In genomic region chr12:122368361-122369073, GRCh38 we compare ENCODE assay signal across 9 cellular contexts. TPM values are rescaled to one million over a fixed set of nuclear protein-coding genes. Genes with fewer than 3 reads are reported as not detected.
DNase-seq lines count a peak whose midpoint lies in the region; TF ChIP-seq lines count a peak whose summit lies in the region.
"Had no signal": no experiment of that assay in that cellular context is flagged by ENCODE, and none has a peak within 500 bp of the region (broad histone marks: within the 10 kb centered on the region; RNA-seq: fewer than 3 reads in every experiment).

No MANE protein-coding gene starts in this region.

- DNase-seq in ELF-1 (ENCODE audit: low read depth, low spot score) (peak; percentile 37), NCI-H226 (peak; percentile 68), esophagus squamous epithelium (lab: John Stamatoyannopoulos, UW) (no peak), sigmoid colon (no peak), NCI-H526 (lab: John Stamatoyannopoulos, UW) (no peak), AML-193 (lab: John Stamatoyannopoulos, UW) (no peak), NOMO-1 treated with dmso at 0.1 percent for 144 hours (lab: John Stamatoyannopoulos, UW; ENCODE audit: unreplicated experiment) (no peak)
- no peak for DNase-seq in activated T-cell treated with anti-CD3 and anti-CD28 coated beads, Interleukin-2, amount 50 U/mL, for 1 hour
- DNase-seq: activated CD4-positive, CD25-positive, alpha-beta regulatory T cell treated with anti-CD3 and anti-CD28 coated beads, Interleukin-2, amount 50 U/mL, for 72 hours had no signal

- no peaks in the 10 kb centered on the region for H3K27me3 ChIP-seq in esophagus squamous epithelium
- no peaks in the 10 kb centered on the region for H3K27me3 ChIP-seq in sigmoid colon

- intact Hi-C loops in esophagus squamous epithelium (cut with DNase I) (no loop called here), sigmoid colon (cut with DNase I) (no loop called here)

- WGBS in esophagus squamous epithelium, 2 donors, result 60 to 73% methylated on average over 10 of the region's 10 CpGs
- WGBS in sigmoid colon, 2 donors, result 20 to 59% methylated on average over 10 of the region's 10 CpGs

- H3K9me3 ChIP-seq in esophagus squamous epithelium (no peaks in the 10 kb centered on the region), sigmoid colon (no peaks in the 10 kb centered on the region)

- H3K4me3 ChIP-seq in esophagus squamous epithelium (no peak overlapping the region), sigmoid colon (no peak overlapping the region)

- no peak for TF ChIP-seq CTCF in esophagus squamous epithelium (IDR thresholded peaks at IDR 0.05)
- no peak for TF ChIP-seq CTCF in sigmoid colon (IDR thresholded peaks at IDR 0.05)

- no peak for TF ChIP-seq POLR2A in esophagus squamous epithelium (IDR thresholded peaks at IDR 0.05)
- no peak for TF ChIP-seq POLR2A in sigmoid colon (IDR thresholded peaks at IDR 0.05)

- H3K4me1 ChIP-seq in esophagus squamous epithelium (peaks cover 0 to 39% (median 29%) of the 10 kb centered on the region in 3 donors), sigmoid colon (peaks cover 0 to 91% (median 72%) of the 10 kb centered on the region in 4 donors)

- H3K36me3 ChIP-seq in esophagus squamous epithelium, result peaks cover 0 to 65% (median 0%) of the 10 kb centered on the region in 3 donors
- peaks cover 0 to 22% (median 4%) of the 10 kb centered on the region in 4 donors for H3K36me3 ChIP-seq in sigmoid colon

- H3K27ac ChIP-seq in esophagus squamous epithelium (peak overlapping the region; percentile 21 to 75 (median 64)), sigmoid colon (peak overlapping the region; percentile 81 to 94 (median 88))

- no peak for TF ChIP-seq EP300 in sigmoid colon (IDR thresholded peaks at IDR 0.05)

RNA-seq across cellular contexts. Expression of gene CLIP1, which starts 54.0 kb away (rescaled TPM):
- total RNA-seq in esophagus squamous epithelium (100 to 1,000 TPM in 3 of 4 donors, 10 to 100 TPM in 1; 78.7 to 147 (median 118) TPM), sigmoid colon (100 to 1,000 TPM; 159 to 257 (median 196) TPM)
- 10 to 100 TPM; 16.8 to 20.1 (median 19.5) TPM for polyA plus RNA-seq in sigmoid colon

Comparison
In these comparisons a context has a peak if more than half of its experiments do, and no peak if none do; other contexts are left out.
1. DNase-seq: peak in ELF-1 (single experiment) and NCI-H226 (single experiment); none in esophagus squamous epithelium (single experiment), sigmoid colon (single experiment), NCI-H526 (0 of 2), AML-193 (0 of 2), activated T-cell treated with anti-CD3 and anti-CD28 coated beads, Interleukin-2, amount 50 U/mL, for 1 hour (single experiment) and NOMO-1 treated with dmso at 0.1 percent for 144 hours (single experiment).